ENCODE assay signal across 7 cellular contexts in genomic region chr16:87718831-87719230, GRCh38. TPM values are rescaled to one million over a fixed set of nuclear protein-coding genes. Genes with fewer than 3 reads are reported as not detected.
A peak's percentile ranks its signal among the peaks of the same experiment; 100 is the strongest.
DNase-seq lines count a peak whose midpoint lies in the region; ATAC-seq and TF ChIP-seq lines count a peak whose summit lies in the region.
"Not testable (repeated sequence)": the region's sequence is repeated elsewhere in the genome, so short reads cannot be mapped to it uniquely, and the experiment has no call there.

No MANE protein-coding gene starts in this region.

- not testable (repeated sequence) for H3K27me3 ChIP-seq in BLaER1; GM23338 (ENCODE audit: insufficient read depth)

- TF ChIP-seq CTCF in GM23338 (conservative IDR thresholded peaks at IDR 0.05; ENCODE audit: low read depth in 2 of 2); WTC11 (IDR thresholded peaks at IDR 0.05); glutamatergic neuron (IDR thresholded peaks at IDR 0.05; ENCODE audit: partially characterized antibody, unreplicated experiment): not testable (repeated sequence)

- not testable (repeated sequence) for H3K9ac ChIP-seq in BLaER1

- H4K20me1 ChIP-seq in BLaER1, result not testable (repeated sequence)
- peaks cover 16% of the 10 kb centered on the region for H4K20me1 ChIP-seq in GM23338 (replicated peaks; ENCODE audit: insufficient read depth)

- not testable (repeated sequence) for H3K4me2 ChIP-seq in BLaER1, GM23338

- H3K4me1 Mint-ChIP-seq in GM23338, WTC11: not testable (repeated sequence)
- H3K4me1 Mint-ChIP-seq in activated naive CD4-positive, alpha-beta T cell treated with anti-CD3 and anti-CD28 coated beads, Interleukin-2, amount 10 ng/mL, durations not matched to agents 7 days and 5 days, result peaks cover 20% of the 10 kb centered on the region
- H3K4me1 Mint-ChIP-seq in glutamatergic neuron (ENCODE audit: low read depth, unreplicated experiment) (peaks cover 20% of the 10 kb centered on the region), immature natural killer cell (peaks cover 72 to 76% of the 10 kb centered on the region in 2 donors)
- H3K4me1 Mint-ChIP-seq in natural killer cell treated with Interleukin-12 subunit alpha and Interleukin-12 subunit beta and Interleukin-15 and Interleukin-18, amount 100 ng/mL, for 72 hours (ENCODE audit: low read depth in 2 of 2), result peaks cover 24 to 52% of the 10 kb centered on the region in 2 donors

- not testable (repeated sequence) for H3K4me3 ChIP-seq in BLaER1, GM23338

- not testable (repeated sequence) for DNase-seq in GM23338 (ENCODE audit: low spot score); WTC11 (ENCODE audit: low spot score); activated naive CD4-positive, alpha-beta T cell treated with anti-CD3 and anti-CD28 coated beads, Interleukin-2, amount 10 ng/mL, durations not matched to agents 7 days and 5 days; immature natural killer cell
- peak; percentile 25 for DNase-seq in glutamatergic neuron
- peak; percentile 55 for DNase-seq in natural killer cell treated with Interleukin-12 subunit alpha and Interleukin-12 subunit beta and Interleukin-15 and Interleukin-18, amount 100 ng/mL, for 72 hours (ENCODE audit: low spot score)

- H3K9me3 Mint-ChIP-seq in GM23338; activated naive CD4-positive, alpha-beta T cell treated with anti-CD3 and anti-CD28 coated beads, Interleukin-2, amount 10 ng/mL, durations not matched to agents 7 days and 5 days; immature natural killer cell; natural killer cell treated with Interleukin-12 subunit alpha and Interleukin-12 subunit beta and Interleukin-15 and Interleukin-18, amount 100 ng/mL, for 72 hours: not testable (repeated sequence)
- H3K9me3 Mint-ChIP-seq in WTC11 (peaks cover 10% of the 10 kb centered on the region; the same call in 1 of the 2 replicates), glutamatergic neuron (ENCODE audit: unreplicated experiment) (peaks cover 21% of the 10 kb centered on the region)

- peaks cover 82% of the 10 kb centered on the region for H3K36me3 ChIP-seq in BLaER1
- H3K36me3 ChIP-seq in GM23338 (ENCODE audit: insufficient read depth), result not testable (repeated sequence)

- ATAC-seq in GM23338; WTC11; natural killer cell treated with Interleukin-12 subunit alpha and Interleukin-12 subunit beta and Interleukin-15 and Interleukin-18, amount 100 ng/mL, for 72 hours: not testable (repeated sequence)

- H3K27ac Mint-ChIP-seq in GM23338 (peak overlapping the region; percentile 78; the same call in 1 of the 2 replicates), WTC11 (0 out of 2 replicates have a peak overlapping the region, but pooled peaks have one; percentile 36), glutamatergic neuron (ENCODE audit: unreplicated experiment) (peak overlapping the region; percentile 86), immature natural killer cell (peak overlapping the region; percentile 53 to 89 (median 80))
- H3K27ac Mint-ChIP-seq in activated naive CD4-positive, alpha-beta T cell treated with anti-CD3 and anti-CD28 coated beads, Interleukin-2, amount 10 ng/mL, durations not matched to agents 7 days and 5 days, result peak overlapping the region; percentile 67
- H3K27ac Mint-ChIP-seq in natural killer cell treated with Interleukin-12 subunit alpha and Interleukin-12 subunit beta and Interleukin-15 and Interleukin-18, amount 100 ng/mL, for 72 hours, result not testable (repeated sequence)

- CTCF ChIA-PET in WTC11 (lab: Charles Lee); activated naive CD4-positive, alpha-beta T cell treated with anti-CD3 and anti-CD28 coated beads, Interleukin-2, amount 10 ng/mL, durations not matched to agents 7 days and 5 days (lab: Charles Lee): not testable (repeated sequence)

- not testable (repeated sequence) for H3K4me3 Mint-ChIP-seq in GM23338; WTC11; activated naive CD4-positive, alpha-beta T cell treated with anti-CD3 and anti-CD28 coated beads, Interleukin-2, amount 10 ng/mL, durations not matched to agents 7 days and 5 days; immature natural killer cell; natural killer cell treated with Interleukin-12 subunit alpha and Interleukin-12 subunit beta and Interleukin-15 and Interleukin-18, amount 100 ng/mL, for 72 hours
- H3K4me3 Mint-ChIP-seq in glutamatergic neuron (ENCODE audit: unreplicated experiment), result peak overlapping the region; percentile 65

- peaks cover 79% of the 10 kb centered on the region for H3K4me1 ChIP-seq in BLaER1
- not testable (repeated sequence) for H3K4me1 ChIP-seq in GM23338 (ENCODE audit: insufficient read depth)

- H3K36me3 Mint-ChIP-seq in GM23338 (ENCODE audit: low read depth) (peaks cover 80% of the 10 kb centered on the region), WTC11 (peaks cover 57% of the 10 kb centered on the region), glutamatergic neuron (ENCODE audit: unreplicated experiment) (peaks cover 14% of the 10 kb centered on the region), immature natural killer cell (peaks cover 25 to 55% (median 36%) of the 10 kb centered on the region in 3 donors)
- peaks cover 60% of the 10 kb centered on the region for H3K36me3 Mint-ChIP-seq in activated naive CD4-positive, alpha-beta T cell treated with anti-CD3 and anti-CD28 coated beads, Interleukin-2, amount 10 ng/mL, durations not matched to agents 7 days and 5 days
- peaks cover 12% of the 10 kb centered on the region for H3K36me3 Mint-ChIP-seq in natural killer cell treated with Interleukin-12 subunit alpha and Interleukin-12 subunit beta and Interleukin-15 and Interleukin-18, amount 100 ng/mL, for 72 hours

- POLR2A ChIA-PET in WTC11 (lab: Charles Lee), result not testable (repeated sequence)

- H3K9me2 ChIP-seq in GM23338 (ENCODE audit: insufficient read depth), result not testable (repeated sequence)

- not testable (repeated sequence) for H2AFZ ChIP-seq in GM23338

- peaks cover 30% of the 10 kb centered on the region for H3K79me2 ChIP-seq in GM23338 (replicated peaks; ENCODE audit: insufficient read depth)

- peak overlapping the region; percentile 38; the same call in 1 of the 2 replicates for H3K27ac ChIP-seq in BLaER1
- H3K27ac ChIP-seq in GM23338 (ENCODE audit: low read depth), result not testable (repeated sequence)

- H3F3A ChIP-seq in GM23338 (replicated peaks; ENCODE audit: low read depth), result not testable (repeated sequence)

- H3K27me3 Mint-ChIP-seq in GM23338 (ENCODE audit: insufficient read depth, low read depth, poor library complexity); WTC11 (ENCODE audit: low read depth); activated naive CD4-positive, alpha-beta T cell treated with anti-CD3 and anti-CD28 coated beads, Interleukin-2, amount 10 ng/mL, durations not matched to agents 7 days and 5 days; glutamatergic neuron (ENCODE audit: unreplicated experiment); natural killer cell treated with Interleukin-12 subunit alpha and Interleukin-12 subunit beta and Interleukin-15 and Interleukin-18, amount 100 ng/mL, for 72 hours: not testable (repeated sequence)
- peaks cover 0 to 16% (median 13%) of the 10 kb centered on the region in 3 donors for H3K27me3 Mint-ChIP-seq in immature natural killer cell (ENCODE audit: low read depth in 3 of 3)

- H3K9me3 ChIP-seq in BLaER1, result peaks cover 24% of the 10 kb centered on the region

RNA-seq across cellular contexts. Expression of gene KLHDC4, which starts 47.0 kb away (rescaled TPM):
- total RNA-seq in GM23338 (2014; rRNA removed; shearing (Covaris generic)), result 36.5 and 41.1 TPM in 2 replicates
- polyA plus RNA-seq in GM23338 (2016; fragmentation: Nextera tagmentation; extraction: Ambion mirVana) (23.0 and 25.2 TPM in 2 replicates), immature natural killer cell (10 to 100 TPM; 52.0 to 70.0 (median 61.0) TPM)
- total RNA-seq in WTC11 (2021) (60.0 to 63.6 TPM (median 60.5 TPM) in 3 replicates), glutamatergic neuron (ENCODE audit: unreplicated experiment) (65.4 TPM)
- total RNA-seq in natural killer cell treated with Interleukin-12 subunit alpha and Interleukin-12 subunit beta and Interleukin-15 and Interleukin-18, amount 100 ng/mL, for 72 hours, result 100 to 1,000 TPM in 1 of 2 donors, 10 to 100 TPM in 1; 71.0 to 188 TPM
